Comparison of ENCODE assay signal across 8 cellular contexts in the genomic region with DNA sequence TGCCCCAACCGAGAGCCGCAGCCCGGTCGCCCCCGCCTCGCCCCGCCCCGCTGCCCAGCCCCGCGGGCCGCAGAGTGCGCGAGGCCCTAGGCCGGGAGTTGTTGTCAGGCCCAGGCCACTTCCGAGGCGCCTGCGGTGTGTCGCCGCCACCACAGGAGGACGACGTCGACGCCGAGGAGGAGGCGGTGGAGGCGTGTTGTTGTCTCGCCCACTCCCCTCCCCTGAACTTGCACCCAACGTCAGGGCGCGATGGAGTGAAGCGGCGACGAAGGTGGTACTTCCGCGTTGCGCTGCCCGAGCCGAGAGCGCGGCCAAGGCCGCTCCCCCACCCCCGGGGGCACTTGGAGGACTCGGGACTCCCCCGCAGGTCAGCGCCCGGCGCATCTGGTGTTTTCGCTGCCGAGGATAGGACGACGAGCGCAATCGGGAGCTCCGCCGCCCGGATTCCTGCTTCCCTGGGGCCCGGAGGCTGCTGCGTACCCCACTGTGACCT. TPM values are rescaled to one million over a fixed set of nuclear protein-coding genes. Genes with fewer than 3 reads are reported as not detected.
DNase-seq lines count a peak whose midpoint lies in the region; ATAC-seq and TF ChIP-seq lines count a peak whose summit lies in the region.

Gene CDK13, plus strand, starts transcription at position 277 of the 493 bp plus-strand sequence. CDS start 386 bp downstream, outside the sequence.

- peak within 1 kb of the TSS; percentile 97 to 98 for H3K4me3 ChIP-seq in Panc1 (ENCODE audit: low read depth in 2 of 2, low read length in 2 of 2)
- H3K4me3 ChIP-seq in esophagus squamous epithelium, result peak within 1 kb of the TSS; percentile 71 to 95 (median 90)

- H3K36me3 Mint-ChIP-seq in activated T-cell treated with anti-CD3 and anti-CD28 coated beads, Interleukin-2, amount 50 U/mL, for 4 hours (ENCODE audit: insufficient read depth), result peaks cover 5% of the 10 kb centered on the region
- H3K36me3 Mint-ChIP-seq in naive B cell, result peaks cover 7 to 9% of the 10 kb centered on the region in 2 donors
- H3K36me3 Mint-ChIP-seq in stimulated activated memory B cell treated with anti-CD40 and anti-IgM and Interleukin-4, amounts not matched to agents 10 μg/mL and 1 μg/mL and 100 μg/mL, for 72 hours, result peaks cover 6% of the 10 kb centered on the region

- POLR2A ChIA-PET in Panc1 (lab: Charles Lee), result interaction anchor here (0.6 kb wide), 1 partner anchor 412 kb away, joined by 13 read pairs; no protein-coding TSS in a partner anchor

- in situ Hi-C loops in Caki2 (cut with HindIII; ENCODE audit: low pct_unique_long_range_greater_than_20kb, low sequenced_read_pairs), result no loop called here
- in situ Hi-C loops in Panc1 (cut with HindIII; ENCODE audit: low pct_unique_long_range_greater_than_20kb, low sequenced_read_pairs), result no loop called here

- peaks cover 3% of the 10 kb centered on the region for H3K36me3 ChIP-seq in Panc1 (ENCODE audit: control insufficient read depth, insufficient read depth, low read length)
- H3K36me3 ChIP-seq in esophagus squamous epithelium, result no peaks in the 10 kb centered on the region

- BruUV-seq in Panc1 (replicated peaks; lab: Mats Ljungman, UMichigan), result no TSS peak

- H3K27me3 Mint-ChIP-seq in activated T-cell treated with anti-CD3 and anti-CD28 coated beads, Interleukin-2, amount 50 U/mL, for 4 hours (ENCODE audit: low read depth), result no peaks in the 10 kb centered on the region
- H3K27me3 Mint-ChIP-seq in naive B cell, result no peaks in the 10 kb centered on the region
- H3K27me3 Mint-ChIP-seq in stimulated activated memory B cell treated with anti-CD40 and anti-IgM and Interleukin-4, amounts not matched to agents 10 μg/mL and 1 μg/mL and 100 μg/mL, for 72 hours, result no peaks in the 10 kb centered on the region

- peaks cover 35% of the 10 kb centered on the region for H3K4me1 Mint-ChIP-seq in activated T-cell treated with anti-CD3 and anti-CD28 coated beads, Interleukin-2, amount 50 U/mL, for 4 hours (ENCODE audit: low read depth)
- H3K4me1 Mint-ChIP-seq in naive B cell, result peaks cover 30 to 45% (median 36%) of the 10 kb centered on the region in 3 donors
- peaks cover 32% of the 10 kb centered on the region for H3K4me1 Mint-ChIP-seq in stimulated activated memory B cell treated with anti-CD40 and anti-IgM and Interleukin-4, amounts not matched to agents 10 μg/mL and 1 μg/mL and 100 μg/mL, for 72 hours

- H3K9me3 ChIP-seq in Panc1 (ENCODE audit: control insufficient read depth, insufficient read depth, low read depth, low read length), result no peaks in the 10 kb centered on the region
- no peaks in the 10 kb centered on the region for H3K9me3 ChIP-seq in esophagus squamous epithelium

- WGBS in esophagus squamous epithelium, 2 donors, result no CpG with 5 or more reads among the region's 58 CpGs

- intact Hi-C loops in Panc1 (cut with micrococcal nuclease; ENCODE audit: unreplicated experiment), result loop anchor here (5.0 kb wide), 1 partner anchor 102 kb away; no protein-coding TSS in a partner anchor
- intact Hi-C loops in esophagus squamous epithelium (cut with DNase I), result loop anchor here (10.0 kb wide), 1 partner anchor 105 kb away; no protein-coding TSS in a partner anchor

- peak within 1 kb of the TSS; percentile 98 to 100 (median 100) for H3K27ac Mint-ChIP-seq in naive B cell
- peak within 1 kb of the TSS; percentile 96 for H3K27ac Mint-ChIP-seq in stimulated activated memory B cell treated with anti-CD40 and anti-IgM and Interleukin-4, amounts not matched to agents 10 μg/mL and 1 μg/mL and 100 μg/mL, for 72 hours

- peak within 1 kb of the TSS; percentile 89 for H3K4me3 Mint-ChIP-seq in activated T-cell treated with anti-CD3 and anti-CD28 coated beads, Interleukin-2, amount 50 U/mL, for 4 hours
- peak within 1 kb of the TSS; percentile 92 to 100 (median 98) for H3K4me3 Mint-ChIP-seq in naive B cell
- peak within 1 kb of the TSS; percentile 91 for H3K4me3 Mint-ChIP-seq in stimulated activated memory B cell treated with anti-CD40 and anti-IgM and Interleukin-4, amounts not matched to agents 10 μg/mL and 1 μg/mL and 100 μg/mL, for 72 hours

- DNase-seq in Caki2 (ENCODE audit: low read depth), result peak; percentile 92
- DNase-seq in GM20000 (ENCODE audit: low spot score), result peak; percentile 88
- DNase-seq in HT1080 (ENCODE audit: low read depth), result peak; percentile 82
- no peak for DNase-seq in Panc1 (ENCODE audit: low read depth, low spot score)
- peak; percentile 85 for DNase-seq in activated T-cell treated with anti-CD3 and anti-CD28 coated beads, Interleukin-2, amount 50 U/mL, for 4 hours
- DNase-seq in esophagus squamous epithelium (lab: John Stamatoyannopoulos, UW), result peak; percentile 46
- peak; percentile 92 for DNase-seq in naive B cell

- TF ChIP-seq CTCF in GM20000 (IDR thresholded peaks at IDR 0.05; ENCODE audit: extremely low read depth, missing control alignments) (peak; percentile 3), Panc1 (IDR thresholded peaks at IDR 0.05) (no peak), esophagus squamous epithelium (IDR thresholded peaks at IDR 0.05) (peak in 1 of 6 experiments; percentile 16)

- H3K27ac ChIP-seq in Panc1 (ENCODE audit: low read length), result peak within 1 kb of the TSS; percentile 99
- peak within 1 kb of the TSS; percentile 95 to 100 (median 98) for H3K27ac ChIP-seq in esophagus squamous epithelium

- peak; percentile 78 for ATAC-seq in Panc1
- peak; percentile 44 to 46 for ATAC-seq in activated T-cell treated with anti-CD3 and anti-CD28 coated beads, Interleukin-2, amount 50 U/mL, for 4 hours
- ATAC-seq in naive B cell (ENCODE audit: low read depth in 2 of 2), result peak; percentile 56 to 57
- ATAC-seq in stimulated activated memory B cell treated with anti-CD40 and anti-IgM and Interleukin-4, amounts not matched to agents 10 μg/mL and 1 μg/mL and 100 μg/mL, for 72 hours, result peak; percentile 73

- CTCF ChIA-PET in Panc1 (lab: Charles Lee), result interaction anchor here (1.4 kb wide), 1 partner anchor 54 kb away, joined by 4 read pairs; no protein-coding TSS in a partner anchor

- H3K4me1 ChIP-seq in Panc1 (ENCODE audit: control insufficient read depth, insufficient read depth, low read length), result peaks cover 18% of the 10 kb centered on the region
- peaks cover 5 to 38% (median 19%) of the 10 kb centered on the region in 3 donors for H3K4me1 ChIP-seq in esophagus squamous epithelium

- peak in 1 of 4 donors; percentile 8 for TF ChIP-seq POLR2A in esophagus squamous epithelium (IDR thresholded peaks at IDR 0.05)

- H3K9me3 Mint-ChIP-seq in activated T-cell treated with anti-CD3 and anti-CD28 coated beads, Interleukin-2, amount 50 U/mL, for 4 hours, result no peaks in the 10 kb centered on the region
- H3K9me3 Mint-ChIP-seq in naive B cell, result no peaks in the 10 kb centered on the region
- no peaks in the 10 kb centered on the region for H3K9me3 Mint-ChIP-seq in stimulated activated memory B cell treated with anti-CD40 and anti-IgM and Interleukin-4, amounts not matched to agents 10 μg/mL and 1 μg/mL and 100 μg/mL, for 72 hours

- H3K27me3 ChIP-seq in Panc1 (ENCODE audit: control insufficient read depth, insufficient read depth, low read length) (no peaks in the 10 kb centered on the region), esophagus squamous epithelium (no peaks in the 10 kb centered on the region)

RNA-seq across cellular contexts. Expression of gene CDK13, which starts in this region (rescaled TPM):
- total RNA-seq in Caki2 (2014; rRNA removed; shearing (Covaris generic); ENCODE audit: low replicate concordance), result 32.1 and 38.8 TPM in 2 replicates
- total RNA-seq in HT1080 (2014; rRNA removed; shearing (Covaris generic)), result 26.2 and 27.0 TPM in 2 replicates
- 14.0 and 17.6 TPM in 2 replicates for polyA plus RNA-seq in HT1080 (2015; cell fraction: cytosol; rRNA removed)
- 37.7 and 40.4 TPM in 2 replicates for polyA plus RNA-seq in HT1080 (2015; cell fraction: nucleus; rRNA removed)
- 52.0 TPM for total RNA-seq in Panc1 (2021; ENCODE audit: unreplicated experiment)
- polyA plus RNA-seq in Panc1 (2012; ENCODE audit: insufficient read length), result 26.2 TPM
- total RNA-seq in activated T-cell treated with anti-CD3 and anti-CD28 coated beads, Interleukin-2, amount 50 U/mL, for 4 hours, result 10 to 100 TPM; 33.9 to 39.3 (median 35.9) TPM
- total RNA-seq in esophagus squamous epithelium, result 10 to 100 TPM; 46.0 to 99.8 (median 66.0) TPM
- polyA plus RNA-seq in naive B cell (ENCODE audit: low read depth in 6 of 6), result 100 to 1,000 TPM in 1 of 6 donors, 10 to 100 TPM in 5; 21.1 to 148 (median 56.2) TPM
